In genomic region chr11:119147604-119148333, GRCh38 we compare ENCODE assay signal across 12 cellular contexts. TPM values are rescaled to one million over a fixed set of nuclear protein-coding genes. Genes with fewer than 3 reads are reported as not detected.
DNase-seq lines count a peak whose midpoint lies in the region; ATAC-seq and TF ChIP-seq lines count a peak whose summit lies in the region.
"Had no signal": no experiment of that assay in that cellular context is flagged by ENCODE, and none has a peak within 500 bp of the region (broad histone marks: within the 10 kb centered on the region; RNA-seq: fewer than 3 reads in every experiment).

No MANE protein-coding gene starts in this region.

- no peak overlapping the region for H3K27ac Mint-ChIP-seq in activated T-helper 17 cell treated with anti-CD3 and anti-CD28 coated beads, Interleukin-2, amount 50 U/mL, for 72 hours
- no peak overlapping the region for H3K27ac Mint-ChIP-seq in natural killer cell treated with Interleukin-12 subunit alpha and Interleukin-12 subunit beta and Interleukin-15 and Interleukin-18, amount 100 ng/mL, for 72 hours

- no peak for TF ChIP-seq CTCF in GM20000 (IDR thresholded peaks at IDR 0.05; ENCODE audit: extremely low read depth, missing control alignments)

- no peaks in the 10 kb centered on the region for H3K36me3 Mint-ChIP-seq in activated T-helper 17 cell treated with anti-CD3 and anti-CD28 coated beads, Interleukin-2, amount 50 U/mL, for 72 hours (ENCODE audit: low read depth)
- H3K36me3 Mint-ChIP-seq in natural killer cell treated with Interleukin-12 subunit alpha and Interleukin-12 subunit beta and Interleukin-15 and Interleukin-18, amount 100 ng/mL, for 72 hours: no peaks in the 10 kb centered on the region

- H3K27me3 Mint-ChIP-seq in activated T-helper 17 cell treated with anti-CD3 and anti-CD28 coated beads, Interleukin-2, amount 50 U/mL, for 72 hours: peaks cover 31% of the 10 kb centered on the region
- peaks cover 43 to 50% of the 10 kb centered on the region in 2 donors for H3K27me3 Mint-ChIP-seq in natural killer cell treated with Interleukin-12 subunit alpha and Interleukin-12 subunit beta and Interleukin-15 and Interleukin-18, amount 100 ng/mL, for 72 hours

- peak in 2 of 3 experiments; percentile 30 to 52 for DNase-seq in NCI-H1417 (lab: John Stamatoyannopoulos, UW)
- no peak for DNase-seq in NCI-H1417 treated with DMSO at 0.1 percent for 48 hours (lab: John Stamatoyannopoulos, UW)
- DNase-seq in natural killer cell treated with Interleukin-12 subunit alpha and Interleukin-12 subunit beta and Interleukin-15 and Interleukin-18, amount 100 ng/mL, for 72 hours (ENCODE audit: low spot score): no peak
- no peak for DNase-seq in NOMO-1 treated with dmso at 0.1 percent for 144 hours (lab: John Stamatoyannopoulos, UW; ENCODE audit: unreplicated experiment)
- DNase-seq in GM20000 (ENCODE audit: low spot score): no peak
- DNase-seq: GM23248 had no signal

- H3K9me3 Mint-ChIP-seq in activated T-helper 17 cell treated with anti-CD3 and anti-CD28 coated beads, Interleukin-2, amount 50 U/mL, for 72 hours: no peaks in the 10 kb centered on the region
- H3K9me3 Mint-ChIP-seq in natural killer cell treated with Interleukin-12 subunit alpha and Interleukin-12 subunit beta and Interleukin-15 and Interleukin-18, amount 100 ng/mL, for 72 hours: no peaks in the 10 kb centered on the region

- H3K4me1 Mint-ChIP-seq in activated T-helper 17 cell treated with anti-CD3 and anti-CD28 coated beads, Interleukin-2, amount 50 U/mL, for 72 hours: no peaks in the 10 kb centered on the region
- peaks cover 12 to 18% of the 10 kb centered on the region in 2 donors for H3K4me1 Mint-ChIP-seq in natural killer cell treated with Interleukin-12 subunit alpha and Interleukin-12 subunit beta and Interleukin-15 and Interleukin-18, amount 100 ng/mL, for 72 hours (ENCODE audit: low read depth in 2 of 2)

- peak overlapping the region; percentile 10 for H3K27ac ChIP-seq in KOPT-K1 (ENCODE audit: low read depth, low read length, poor library complexity, severe bottlenecking)
- H3K27ac ChIP-seq: GM23248 had no signal

- H3K9me3 ChIP-seq in KOPT-K1 (ENCODE audit: insufficient read depth, low read length, poor library complexity, severe bottlenecking): no peaks in the 10 kb centered on the region

- no peaks in the 10 kb centered on the region for H3K36me3 ChIP-seq in KOPT-K1 (ENCODE audit: insufficient read depth, low read length)

- ATAC-seq in activated T-helper 17 cell treated with anti-CD3 and anti-CD28 coated beads, Interleukin-2, amount 50 U/mL, for 72 hours (replicated peaks): no peak
- no peak for ATAC-seq in natural killer cell treated with Interleukin-12 subunit alpha and Interleukin-12 subunit beta and Interleukin-15 and Interleukin-18, amount 100 ng/mL, for 72 hours
- no peak for ATAC-seq in HG03025 (IDR thresholded peaks at IDR 0.05; ENCODE audit: low FRiP score, unreplicated experiment)

- H3K4me3 Mint-ChIP-seq in activated T-helper 17 cell treated with anti-CD3 and anti-CD28 coated beads, Interleukin-2, amount 50 U/mL, for 72 hours: peak overlapping the region; percentile 55
- H3K4me3 Mint-ChIP-seq in natural killer cell treated with Interleukin-12 subunit alpha and Interleukin-12 subunit beta and Interleukin-15 and Interleukin-18, amount 100 ng/mL, for 72 hours: peak overlapping the region; percentile 16

RNA-seq across cellular contexts. Expression of gene ABCG4, which starts 1.1 kb away (rescaled TPM):
- not detected for total RNA-seq in activated T-helper 17 cell treated with anti-CD3 and anti-CD28 coated beads, Interleukin-2, amount 50 U/mL, for 72 hours
- not detected for total RNA-seq in natural killer cell treated with Interleukin-12 subunit alpha and Interleukin-12 subunit beta and Interleukin-15 and Interleukin-18, amount 100 ng/mL, for 72 hours
- total RNA-seq: GM23248, lung microvascular endothelial cell had no signal

RNA-seq across cellular contexts. Expression of gene NLRX1, which starts 20.8 kb away (rescaled TPM):
- 10 to 100 TPM in 1 of 2 donors, 1 to 10 TPM in 1; 9.7 to 10.3 TPM for total RNA-seq in activated T-helper 17 cell treated with anti-CD3 and anti-CD28 coated beads, Interleukin-2, amount 50 U/mL, for 72 hours
- total RNA-seq in natural killer cell treated with Interleukin-12 subunit alpha and Interleukin-12 subunit beta and Interleukin-15 and Interleukin-18, amount 100 ng/mL, for 72 hours: 10 to 100 TPM; 13.0 to 14.1 TPM

RNA-seq across cellular contexts. Expression of gene HINFP, which starts 26.4 kb away (rescaled TPM):
- 10 to 100 TPM; 41.6 to 47.5 TPM for total RNA-seq in activated T-helper 17 cell treated with anti-CD3 and anti-CD28 coated beads, Interleukin-2, amount 50 U/mL, for 72 hours
- total RNA-seq in natural killer cell treated with Interleukin-12 subunit alpha and Interleukin-12 subunit beta and Interleukin-15 and Interleukin-18, amount 100 ng/mL, for 72 hours: 10 to 100 TPM; 33.4 to 49.5 TPM

RNA-seq across cellular contexts. Expression of gene NHERF4, which starts 37.5 kb away (rescaled TPM):
- under 1 TPM in 1 of 2 donors, not detected in 1; 0.19 TPM for total RNA-seq in activated T-helper 17 cell treated with anti-CD3 and anti-CD28 coated beads, Interleukin-2, amount 50 U/mL, for 72 hours
- under 1 TPM in 1 of 2 donors, not detected in 1; 0.64 TPM for total RNA-seq in natural killer cell treated with Interleukin-12 subunit alpha and Interleukin-12 subunit beta and Interleukin-15 and Interleukin-18, amount 100 ng/mL, for 72 hours
- total RNA-seq: A172, glomerular endothelial cell, GM23248, lung microvascular endothelial cell had no signal

RNA-seq across cellular contexts. Expression of gene C2CD2L, which starts 40.6 kb away (rescaled TPM):
- 10 to 100 TPM; 16.5 to 26.4 TPM for total RNA-seq in activated T-helper 17 cell treated with anti-CD3 and anti-CD28 coated beads, Interleukin-2, amount 50 U/mL, for 72 hours
- total RNA-seq in natural killer cell treated with Interleukin-12 subunit alpha and Interleukin-12 subunit beta and Interleukin-15 and Interleukin-18, amount 100 ng/mL, for 72 hours: 10 to 100 TPM; 37.9 to 58.4 TPM

Comparison
In these comparisons a context has a peak if more than half of its experiments do, and no peak if none do; other contexts are left out.
1. DNase-seq: peak in NCI-H1417 (2 of 3); none in NCI-H1417 treated with DMSO at 0.1 percent for 48 hours (single experiment), natural killer cell treated with Interleukin-12 subunit alpha and Interleukin-12 subunit beta and Interleukin-15 and Interleukin-18, amount 100 ng/mL, for 72 hours (single experiment), NOMO-1 treated with dmso at 0.1 percent for 144 hours (single experiment) and GM20000 (single experiment).